ENCODE assay signal across 20 cellular contexts in genomic region chr1:208917719-208918118, GRCh38.
"Had no signal": no experiment of that assay in that cellular context is flagged by ENCODE, and none has a peak within 500 bp of the region (broad histone marks: within the 10 kb centered on the region; RNA-seq: fewer than 3 reads in every experiment).

No MANE protein-coding gene starts in this region.

- H3K27ac Mint-ChIP-seq: activated naive CD4-positive, alpha-beta T cell treated with anti-CD3 and anti-CD28 coated beads, Interleukin-2, amount 10 ng/mL, durations not matched to agents 7 days and 5 days; activated naive CD8-positive, alpha-beta T cell treated with anti-CD3 and anti-CD28 coated beads, Interleukin-2, amount 50 U/mL, for 24 hours; endodermal cell; natural killer cell; T-helper 1 cell treated with Interleukin-12 subunit alpha and Interleukin-12 subunit beta and Interleukin-4 antibody, amounts not matched to agents 30 μg/mL and 1 μg/mL, for 36 hours had no signal

- H3K4me1 Mint-ChIP-seq: activated naive CD4-positive, alpha-beta T cell treated with anti-CD3 and anti-CD28 coated beads, Interleukin-2, amount 10 ng/mL, durations not matched to agents 7 days and 5 days; activated naive CD8-positive, alpha-beta T cell treated with anti-CD3 and anti-CD28 coated beads, Interleukin-2, amount 50 U/mL, for 24 hours; central memory CD8-positive, alpha-beta T cell; natural killer cell had no signal

- H3K4me3 Mint-ChIP-seq: activated naive CD4-positive, alpha-beta T cell treated with anti-CD3 and anti-CD28 coated beads, Interleukin-2, amount 10 ng/mL, durations not matched to agents 7 days and 5 days; activated naive CD8-positive, alpha-beta T cell treated with anti-CD3 and anti-CD28 coated beads, Interleukin-2, amount 50 U/mL, for 24 hours; activated T-cell treated with anti-CD3 and anti-CD28 coated beads, Interleukin-2, amount 50 U/mL, for 4 hours; brain; central memory CD8-positive, alpha-beta T cell; endodermal cell; natural killer cell; T-helper 1 cell treated with Interleukin-12 subunit alpha and Interleukin-12 subunit beta and Interleukin-4 antibody, amounts not matched to agents 30 μg/mL and 1 μg/mL, for 36 hours had no signal

- ATAC-seq: activated naive CD8-positive, alpha-beta T cell treated with anti-CD3 and anti-CD28 coated beads, Interleukin-2, amount 50 U/mL, for 24 hours; activated T-cell treated with anti-CD3 and anti-CD28 coated beads, Interleukin-2, amount 50 U/mL, for 4 hours; heart right ventricle; natural killer cell had no signal

- H3K27me3 Mint-ChIP-seq: activated naive CD4-positive, alpha-beta T cell treated with anti-CD3 and anti-CD28 coated beads, Interleukin-2, amount 10 ng/mL, durations not matched to agents 7 days and 5 days; activated naive CD8-positive, alpha-beta T cell treated with anti-CD3 and anti-CD28 coated beads, Interleukin-2, amount 50 U/mL, for 24 hours; brain; central memory CD8-positive, alpha-beta T cell had no signal

- H3K36me3 Mint-ChIP-seq: activated naive CD4-positive, alpha-beta T cell treated with anti-CD3 and anti-CD28 coated beads, Interleukin-2, amount 10 ng/mL, durations not matched to agents 7 days and 5 days; brain; natural killer cell had no signal

- H3K9me3 Mint-ChIP-seq: activated naive CD4-positive, alpha-beta T cell treated with anti-CD3 and anti-CD28 coated beads, Interleukin-2, amount 10 ng/mL, durations not matched to agents 7 days and 5 days; central memory CD8-positive, alpha-beta T cell; T-helper 1 cell treated with Interleukin-12 subunit alpha and Interleukin-12 subunit beta and Interleukin-4 antibody, amounts not matched to agents 30 μg/mL and 1 μg/mL, for 36 hours had no signal

- DNase-seq: activated CD4-positive, alpha-beta T cell treated with anti-CD3 and anti-CD28 coated beads, Interleukin-2, amount 50 U/mL, for 1 hour; activated CD4-positive, CD25-positive, alpha-beta regulatory T cell treated with anti-CD3 and anti-CD28 coated beads, Interleukin-2, amount 50 U/mL, for 72 hours; activated CD8-positive, alpha-beta memory T cell treated with anti-CD3 and anti-CD28 coated beads, Interleukin-2, amount 50 U/mL, for 4 hours; activated effector memory CD4-positive, alpha-beta T cell treated with Interleukin-2 at 50 U/mL for 16 hours; activated naive CD4-positive, alpha-beta T cell treated with anti-CD3 and anti-CD28 coated beads, Interleukin-2, amount 10 ng/mL, durations not matched to agents 7 days and 5 days; activated naive CD8-positive, alpha-beta T cell treated with anti-CD3 and anti-CD28 coated beads, Interleukin-2, amount 50 U/mL, for 24 hours; activated T-cell treated with anti-CD3 and anti-CD28 coated beads, Interleukin-2, amount 50 U/mL, for 4 hours; colonic mucosa; endodermal cell; erythroblast; heart right ventricle; natural killer cell; nucleus accumbens; posterior cingulate gyrus; retina; stimulated activated CD8-positive, alpha-beta memory T cell treated with anti-CD3 and anti-CD28 coated beads, Interleukin-4, amount 100 ng/mL, for 48 hours; stimulated activated naive CD4-positive, alpha-beta T cell had no signal
